Comparison of ENCODE assay signal across 11 cellular contexts in genomic region chr3:158709666-158710083, GRCh38. TPM values are rescaled to one million over a fixed set of nuclear protein-coding genes. Genes with fewer than 3 reads are reported as not detected.
DNase-seq lines count a peak whose midpoint lies in the region; ATAC-seq and TF ChIP-seq lines count a peak whose summit lies in the region.
"Had no signal": no experiment of that assay in that cellular context is flagged by ENCODE, and none has a peak within 500 bp of the region (broad histone marks: within the 10 kb centered on the region; RNA-seq: fewer than 3 reads in every experiment).

No MANE protein-coding gene starts in this region.

- H3K9me3 ChIP-seq in MG63 (no peaks in the 10 kb centered on the region), mesodermal cell (ENCODE audit: control insufficient read depth, low read length) (no peaks in the 10 kb centered on the region)

- H3K27ac ChIP-seq in mesodermal cell (ENCODE audit: low read depth, low read length, severe bottlenecking), result peak overlapping the region; percentile 80

- DNase-seq in AG10803 (ENCODE audit: low read depth), result peak; percentile 99
- peak; percentile 94 for DNase-seq in MG63
- peak; percentile 96 to 97 for DNase-seq in cardiac fibroblast (ENCODE audit: low read depth in 2 of 2)
- no peak for DNase-seq in NCI-H128 (lab: John Stamatoyannopoulos, UW; ENCODE audit: unreplicated experiment)
- no peak for DNase-seq in stimulated activated CD4-positive, alpha-beta T cell treated with anti-CD3 and anti-CD28 coated beads, Interleukin-15, amount 100 ng/mL, for 24 hours
- DNase-seq in HuH-7 (ENCODE audit: low spot score), result no peak
- DNase-seq: DMS 273 treated with DMSO at 0.1 percent for 48 hours, naive B cell, NCI-H187 had no signal

- H3K4me3 ChIP-seq in AG10803 (ENCODE audit: low read length), result no peak overlapping the region
- no peak overlapping the region for H3K4me3 ChIP-seq in MG63
- H3K4me3 ChIP-seq in cardiac fibroblast (replicated peaks in 1 of 2; ENCODE audit: low read depth in 2 of 2, low read length in 2 of 2), result no peak overlapping the region
- no peak overlapping the region for H3K4me3 ChIP-seq in mesodermal cell (ENCODE audit: extremely low read depth, insufficient read depth, low read length, poor library complexity, severe bottlenecking)

- WGBS in mesodermal cell (ENCODE audit: insufficient coverage in 2 of 2), 2 experiments, result 74 to 83% methylated on average over 3 of the region's 4 CpGs

- TF ChIP-seq CTCF in AG10803 (conservative IDR thresholded peaks at IDR 0.05; ENCODE audit: low read length) (no peak), cardiac fibroblast (IDR thresholded peaks at IDR 0.05; ENCODE audit: low read depth, low read length) (no peak)

- no peak for ATAC-seq in GM18870 (IDR thresholded peaks at IDR 0.05; ENCODE audit: unreplicated experiment)

- no peaks in the 10 kb centered on the region for H3K27me3 ChIP-seq in MG63

- peaks cover 31% of the 10 kb centered on the region for H3K4me1 ChIP-seq in mesodermal cell (ENCODE audit: control insufficient read depth, insufficient read depth, low read length, poor library complexity, severe bottlenecking)

- H3K36me3 ChIP-seq in MG63 (peaks cover 53% of the 10 kb centered on the region), mesodermal cell (ENCODE audit: control insufficient read depth, insufficient read depth, low read length) (peaks cover 27% of the 10 kb centered on the region)

RNA-seq across cellular contexts. Expression of gene RARRES1, which starts 22.6 kb away (rescaled TPM):
- total RNA-seq in MG63 (2014; rRNA removed; shearing (Covaris generic); ENCODE audit: low replicate concordance), result not detected in 2 replicates
- 0.63 TPM for polyA plus RNA-seq in mesodermal cell (2013, experiment 1 of 2)
- 0.86 TPM for polyA plus RNA-seq in mesodermal cell (2013, experiment 2 of 2)

RNA-seq across cellular contexts. Expression of gene LXN, which starts 37.2 kb away (rescaled TPM):
- total RNA-seq in MG63 (2014; rRNA removed; shearing (Covaris generic); ENCODE audit: low replicate concordance), result not detected in 2 replicates
- 24.1 TPM for polyA plus RNA-seq in mesodermal cell (2013, experiment 1 of 2)
- 26.7 TPM for polyA plus RNA-seq in mesodermal cell (2013, experiment 2 of 2)

Comparison
In these comparisons a context has a peak if more than half of its experiments do, and no peak if none do; other contexts are left out.
1. DNase-seq: peak in AG10803 (single experiment), MG63 (single experiment) and cardiac fibroblast (2 of 2); none in NCI-H128 (single experiment), stimulated activated CD4-positive, alpha-beta T cell treated with anti-CD3 and anti-CD28 coated beads, Interleukin-15, amount 100 ng/mL, for 24 hours (single experiment) and HuH-7 (single experiment).